In genomic region chr12:109671482-109671881, GRCh38 we compare ENCODE assay signal across 15 cellular contexts. TPM values are rescaled to one million over a fixed set of nuclear protein-coding genes. Genes with fewer than 3 reads are reported as not detected.
DNase-seq lines count a peak whose midpoint lies in the region; ATAC-seq, FAIRE-seq and TF ChIP-seq lines count a peak whose summit lies in the region.
"Had no signal": no experiment of that assay in that cellular context is flagged by ENCODE, and none has a peak within 500 bp of the region (broad histone marks: within the 10 kb centered on the region; RNA-seq: fewer than 3 reads in every experiment).

No MANE protein-coding gene starts in this region.

- H3K4me3 ChIP-seq in bronchial epithelial cell (ENCODE audit: low read depth, low read length) = no peak overlapping the region
- no peak overlapping the region for H3K4me3 ChIP-seq in esophagus (ENCODE audit: low read depth in 1 of 2, low read length in 2 of 2)
- no peak overlapping the region for H3K4me3 ChIP-seq in neural progenitor cell
- no peak overlapping the region for H3K4me3 ChIP-seq in pancreas

- H3K4me2 ChIP-seq in neural progenitor cell = peak overlapping the region; percentile 64

- FAIRE-seq in bronchial epithelial cell (lab: Jason Lieb, UNC) = no peak
- no peak for FAIRE-seq in pancreas (lab: Jason Lieb, UNC)
- FAIRE-seq: A204.1, GM12891 had no signal

- peak overlapping the region; percentile 96 for H2AFZ ChIP-seq in neural progenitor cell (replicated peaks)

- H3K9ac ChIP-seq in neural progenitor cell = no peak overlapping the region

- H3K9me3 ChIP-seq in esophagus (ENCODE audit: control insufficient read depth in 2 of 2, insufficient read depth in 1 of 2, low read depth in 1 of 2, low read length in 1 of 2) (no peaks in the 10 kb centered on the region), neural progenitor cell (ENCODE audit: low read depth) (no peaks in the 10 kb centered on the region), pancreas (no peaks in the 10 kb centered on the region)
- H3K9me3 ChIP-seq: BE2C had no signal

- 58 to 65% methylated on average over 3 of the region's 3 CpGs for WGBS in esophagus, 2 donors
- 75 to 83% methylated on average over 3 of the region's 3 CpGs for WGBS in pancreas, 2 donors

- no peak for ATAC-seq in pancreas

- H3F3A ChIP-seq in neural progenitor cell (ENCODE audit: low read depth) = peaks cover 14% of the 10 kb centered on the region

- TF ChIP-seq CTCF in bronchial epithelial cell (IDR thresholded peaks at IDR 0.05; ENCODE audit: insufficient read depth, low read length, severe bottlenecking) = no peak
- no peak for TF ChIP-seq CTCF in neural progenitor cell (IDR thresholded peaks at IDR 0.05)
- TF ChIP-seq CTCF in pancreas (IDR thresholded peaks at IDR 0.05) = no peak

- H3K27ac ChIP-seq in esophagus (ENCODE audit: low read depth in 2 of 2, low read length in 1 of 2) (peak overlapping the region; percentile 5 to 53), neural progenitor cell (peak overlapping the region; percentile 29), pancreas (no peak overlapping the region)
- H3K27ac ChIP-seq: C4-2B had no signal

- DNase-seq in bronchial epithelial cell (ENCODE audit: low read depth) = peak; percentile 49
- no peak for DNase-seq in neural progenitor cell (ENCODE audit: low spot score)
- no peak for DNase-seq in pancreas
- DNase-seq in RKO (ENCODE audit: low spot score) = no peak
- DNase-seq in ACHN = no peak
- no peak for DNase-seq in ureter (ENCODE audit: low spot score)
- DNase-seq: CD4-positive, alpha-beta memory T cell; DMS79; GOT3; H9 had no signal

- peaks cover 10% of the 10 kb centered on the region for H3K4me1 Mint-ChIP-seq in neural progenitor cell
- H3K4me1 Mint-ChIP-seq: CD4-positive, alpha-beta memory T cell had no signal

- no peak overlapping the region for H3K27ac Mint-ChIP-seq in neural progenitor cell
- H3K27ac Mint-ChIP-seq: CD4-positive, alpha-beta memory T cell had no signal

- H3K36me3 ChIP-seq in bronchial epithelial cell (ENCODE audit: control insufficient read depth, insufficient read depth, low read length) (no peaks in the 10 kb centered on the region), esophagus (ENCODE audit: control insufficient read depth in 2 of 2, insufficient read depth in 2 of 2, low read length in 1 of 2) (no peaks in the 10 kb centered on the region), neural progenitor cell (no peaks in the 10 kb centered on the region), pancreas (no peaks in the 10 kb centered on the region)
- H3K36me3 ChIP-seq: BE2C had no signal

- peaks cover 21% of the 10 kb centered on the region for H3K27me3 Mint-ChIP-seq in neural progenitor cell (ENCODE audit: insufficient read depth, low read depth)

- no peaks in the 10 kb centered on the region for H3K36me3 Mint-ChIP-seq in neural progenitor cell
- H3K36me3 Mint-ChIP-seq: CD4-positive, alpha-beta memory T cell had no signal

- intact Hi-C loops in pancreas (cut with DNase I) = no loop called here

- H3K4me3 Mint-ChIP-seq in neural progenitor cell = no peak overlapping the region
- H3K4me3 Mint-ChIP-seq: CD4-positive, alpha-beta memory T cell; H9 had no signal

- in situ Hi-C loops in ACHN (cut with HindIII; ENCODE audit: low pct_ligation_motif_present, low pct_unique_long_range_greater_than_20kb, low sequenced_read_pairs) = no loop called here

- no peaks in the 10 kb centered on the region for H3K9me3 Mint-ChIP-seq in neural progenitor cell
- H3K9me3 Mint-ChIP-seq: CD4-positive, alpha-beta memory T cell; H9 had no signal

- H4K20me1 ChIP-seq in neural progenitor cell (ENCODE audit: low read depth) = no peaks in the 10 kb centered on the region

- H3K4me1 ChIP-seq in esophagus (ENCODE audit: control insufficient read depth in 2 of 2, insufficient read depth in 2 of 2, low read length in 1 of 2) = peaks cover 0 to 2% of the 10 kb centered on the region in 2 donors
- H3K4me1 ChIP-seq in neural progenitor cell = peaks cover 33% of the 10 kb centered on the region
- no peaks in the 10 kb centered on the region for H3K4me1 ChIP-seq in pancreas

- H3K27me3 ChIP-seq in bronchial epithelial cell (ENCODE audit: control insufficient read depth, insufficient read depth, low read length) (no peaks in the 10 kb centered on the region), esophagus (ENCODE audit: control insufficient read depth in 1 of 2, insufficient read depth in 2 of 2, low read length in 2 of 2) (no peaks in the 10 kb centered on the region), neural progenitor cell (no peaks in the 10 kb centered on the region), pancreas (no peaks in the 10 kb centered on the region)
- H3K27me3 ChIP-seq: BE2C had no signal

- H3K79me2 ChIP-seq in neural progenitor cell (ENCODE audit: low read depth) = no peaks in the 10 kb centered on the region

RNA-seq across cellular contexts. Expression of gene FAM222A, which starts 42.1 kb away (rescaled TPM):
- total RNA-seq in bronchial epithelial cell (under 0.01 TPM in 1 of 2 replicates, not detected in the other), neural progenitor cell (ENCODE audit: low replicate concordance) (2.5 and 10.6 TPM in 2 replicates), pancreas (1 to 10 TPM; 2.1 to 4.3 (median 3.3) TPM), ureter (0.73 TPM)
- polyA plus RNA-seq in esophagus (1 to 10 TPM; 3.2 to 3.9 TPM), pancreas (10 to 100 TPM in 1 of 2 donors, 1 to 10 TPM in 1; 5.6 to 14.6 TPM)

Comparison
In these comparisons a context has a peak if more than half of its experiments do, and no peak if none do; other contexts are left out.
1. H3K27ac ChIP-seq: peak in esophagus (2 of 2) and neural progenitor cell (single experiment); none in pancreas (0 of 4).